Comparison of ENCODE assay signal across 8 cellular contexts in genomic region chr1:112744019-112744578, GRCh38. TPM values are rescaled to one million over a fixed set of nuclear protein-coding genes. Genes with fewer than 3 reads are reported as not detected.
DNase-seq lines count a peak whose midpoint lies in the region; ATAC-seq and TF ChIP-seq lines count a peak whose summit lies in the region.

No MANE protein-coding gene starts in this region.

- H3K9ac ChIP-seq in neural progenitor cell: no peak overlapping the region

- peaks cover 5% of the 10 kb centered on the region for H3K36me3 Mint-ChIP-seq in neural progenitor cell
- peaks cover 1% of the 10 kb centered on the region for H3K36me3 Mint-ChIP-seq in activated CD4-positive, alpha-beta T cell treated with anti-CD3 and anti-CD28 coated beads, Interleukin-2, amount 10 ng/mL, durations not matched to agents 24 days and 14 days (ENCODE audit: low read depth)

- peak overlapping the region; percentile 58 for H2AFZ ChIP-seq in neural progenitor cell (replicated peaks)
- H2AFZ ChIP-seq in OCI-LY7 (ENCODE audit: low read length): no peak overlapping the region

- H3K4me3 Mint-ChIP-seq in neural progenitor cell: no peak overlapping the region
- no peak overlapping the region for H3K4me3 Mint-ChIP-seq in activated CD4-positive, alpha-beta T cell treated with anti-CD3 and anti-CD28 coated beads, Interleukin-2, amount 10 ng/mL, durations not matched to agents 24 days and 14 days

- H3F3A ChIP-seq in neural progenitor cell (ENCODE audit: low read depth): no peaks in the 10 kb centered on the region

- H3K4me1 ChIP-seq in neural progenitor cell (no peaks in the 10 kb centered on the region), OCI-LY7 (ENCODE audit: insufficient read depth, low read length, poor library complexity, severe bottlenecking) (no peaks in the 10 kb centered on the region)

- H3K27ac ChIP-seq in RWPE1 (no peak overlapping the region), neural progenitor cell (no peak overlapping the region), OCI-LY7 (ENCODE audit: low read depth, low read length, poor library complexity, severe bottlenecking) (no peak overlapping the region)

- no peaks in the 10 kb centered on the region for H3K36me3 ChIP-seq in neural progenitor cell
- no peaks in the 10 kb centered on the region for H3K36me3 ChIP-seq in OCI-LY7 (ENCODE audit: insufficient read depth, low read length)

- no peaks in the 10 kb centered on the region for H3K9me3 ChIP-seq in neural progenitor cell (ENCODE audit: low read depth)
- H3K9me3 ChIP-seq in OCI-LY7 (ENCODE audit: low read length): no peaks in the 10 kb centered on the region

- TF ChIP-seq CTCF in AG09309 (IDR thresholded peaks at IDR 0.05; ENCODE audit: control insufficient read depth, insufficient read depth, low read depth, low read length, missing control alignments) (peak; percentile 72), RWPE1 (conservative IDR thresholded peaks at IDR 0.05; ENCODE audit: low read depth) (peak; percentile 19; the same call in 1 of the 2 replicates), fibroblast of the aortic adventitia (IDR thresholded peaks at IDR 0.05; ENCODE audit: insufficient read depth, low read length) (peak; percentile 56), neural progenitor cell (IDR thresholded peaks at IDR 0.05) (peak; percentile 39), OCI-LY7 (conservative IDR thresholded peaks at IDR 0.05; ENCODE audit: low read length) (no peak)

- H4K20me1 ChIP-seq in neural progenitor cell (ENCODE audit: low read depth): no peaks in the 10 kb centered on the region
- H4K20me1 ChIP-seq in OCI-LY7 (ENCODE audit: insufficient read depth, low read length): no peaks in the 10 kb centered on the region

- intact Hi-C loops in OCI-LY7 (cut with micrococcal nuclease; ENCODE audit: unreplicated experiment): no loop called here
- intact Hi-C loops in activated CD4-positive, alpha-beta T cell treated with anti-CD3 and anti-CD28 coated beads, Interleukin-2, amount 10 ng/mL, durations not matched to agents 24 days and 14 days (cut with micrococcal nuclease): no loop called here

- H3K4me2 ChIP-seq in neural progenitor cell: peak overlapping the region; percentile 62
- H3K4me2 ChIP-seq in OCI-LY7 (ENCODE audit: low read length): no peak overlapping the region

- peaks cover 52% of the 10 kb centered on the region for H3K27me3 ChIP-seq in neural progenitor cell

- no peaks in the 10 kb centered on the region for H3K4me1 Mint-ChIP-seq in neural progenitor cell
- no peaks in the 10 kb centered on the region for H3K4me1 Mint-ChIP-seq in activated CD4-positive, alpha-beta T cell treated with anti-CD3 and anti-CD28 coated beads, Interleukin-2, amount 10 ng/mL, durations not matched to agents 24 days and 14 days

- POLR2A ChIA-PET in RWPE1 (lab: Yijun Ruan, JAX; ENCODE audit: low non-redundant PET) (no interaction called here), OCI-LY7 (lab: Charles Lee) (no interaction called here)

- CTCF ChIA-PET in RWPE1 (lab: Yijun Ruan, JAX) (interaction anchor here (0.7 to 1.7 kb wide), 5 partner anchors 16 to 28 kb away, joined by 3 to 14 read pairs (median 4); a partner anchor contains a TSS), OCI-LY7 (lab: Charles Lee; ENCODE audit: unreplicated experiment) (no interaction called here)

- no peak for ATAC-seq in GM21528 (IDR thresholded peaks at IDR 0.05; ENCODE audit: low FRiP score, unreplicated experiment)

- BruUV-seq in OCI-LY7 (replicated peaks; lab: Mats Ljungman, UMichigan): no TSS peak

- H3K4me3 ChIP-seq in AG09309 (ENCODE audit: control insufficient read depth, low read depth, low read length) (peak overlapping the region; percentile 44), fibroblast of the aortic adventitia (ENCODE audit: low read depth, low read length) (peak overlapping the region; percentile 9), neural progenitor cell (peak overlapping the region; percentile 29), OCI-LY7 (ENCODE audit: low read depth, low read length, poor library complexity, severe bottlenecking) (no peak overlapping the region)

- peaks cover 25% of the 10 kb centered on the region for H3K27me3 Mint-ChIP-seq in neural progenitor cell (ENCODE audit: insufficient read depth, low read depth)
- H3K27me3 Mint-ChIP-seq in activated CD4-positive, alpha-beta T cell treated with anti-CD3 and anti-CD28 coated beads, Interleukin-2, amount 10 ng/mL, durations not matched to agents 24 days and 14 days: peaks cover 64% of the 10 kb centered on the region

- DNase-seq in AG09309 (ENCODE audit: low read depth): no peak
- DNase-seq in RWPE1 (ENCODE audit: low spot score): no peak
- peak; percentile 38 for DNase-seq in fibroblast of the aortic adventitia (ENCODE audit: low read depth)
- DNase-seq in neural progenitor cell (ENCODE audit: low spot score): peak; percentile 68
- DNase-seq in RKO (ENCODE audit: low spot score): no peak
- DNase-seq in OCI-LY7 (ENCODE audit: low spot score): no peak
- no peak for DNase-seq in activated CD4-positive, alpha-beta T cell treated with anti-CD3 and anti-CD28 coated beads, Interleukin-2, amount 10 ng/mL, durations not matched to agents 24 days and 14 days

- H3K27ac Mint-ChIP-seq in neural progenitor cell: no peak overlapping the region
- H3K27ac Mint-ChIP-seq in activated CD4-positive, alpha-beta T cell treated with anti-CD3 and anti-CD28 coated beads, Interleukin-2, amount 10 ng/mL, durations not matched to agents 24 days and 14 days: no peak overlapping the region

- H3K9me3 Mint-ChIP-seq in neural progenitor cell: peaks cover 14% of the 10 kb centered on the region
- H3K9me3 Mint-ChIP-seq in activated CD4-positive, alpha-beta T cell treated with anti-CD3 and anti-CD28 coated beads, Interleukin-2, amount 10 ng/mL, durations not matched to agents 24 days and 14 days: no peaks in the 10 kb centered on the region

- no peaks in the 10 kb centered on the region for H3K79me2 ChIP-seq in neural progenitor cell (ENCODE audit: low read depth)
- no peaks in the 10 kb centered on the region for H3K79me2 ChIP-seq in OCI-LY7 (ENCODE audit: insufficient read depth, low read depth, low read length)

- H3K9me2 ChIP-seq in OCI-LY7 (ENCODE audit: insufficient read depth, low read length): no peaks in the 10 kb centered on the region

RNA-seq across cellular contexts. Expression of gene PPM1J, which starts 29.0 kb away (rescaled TPM):
- total RNA-seq in fibroblast of the aortic adventitia (ENCODE audit: low replicate concordance) (0.63 and 1.8 TPM in 2 replicates), neural progenitor cell (ENCODE audit: low replicate concordance) (1.8 and 2.7 TPM in 2 replicates), OCI-LY7 (2022) (3.7 and 4.2 TPM in 2 replicates)
- total RNA-seq in OCI-LY7 (2014; rRNA removed; shearing (Covaris generic)): 1.4 and 1.5 TPM in 2 replicates
- 1.2 and 1.4 TPM in 2 replicates for total RNA-seq in activated CD4-positive, alpha-beta T cell treated with anti-CD3 and anti-CD28 coated beads, Interleukin-2, amount 10 ng/mL, durations not matched to agents 24 days and 14 days

RNA-seq across cellular contexts. Expression of gene RHOC, which starts 37.2 kb away (rescaled TPM):
- total RNA-seq in fibroblast of the aortic adventitia (ENCODE audit: low replicate concordance) (223 and 471 TPM in 2 replicates), neural progenitor cell (ENCODE audit: low replicate concordance) (36.3 and 41.8 TPM in 2 replicates), OCI-LY7 (2022) (43.3 and 46.2 TPM in 2 replicates)
- total RNA-seq in OCI-LY7 (2014; rRNA removed; shearing (Covaris generic)): 23.1 and 34.9 TPM in 2 replicates
- 48.5 and 53.4 TPM in 2 replicates for total RNA-seq in activated CD4-positive, alpha-beta T cell treated with anti-CD3 and anti-CD28 coated beads, Interleukin-2, amount 10 ng/mL, durations not matched to agents 24 days and 14 days

Comparison
In these comparisons a context has a peak if more than half of its experiments do, and no peak if none do; other contexts are left out.
1. DNase-seq: peak in fibroblast of the aortic adventitia (single experiment) and neural progenitor cell (single experiment); none in AG09309 (single experiment), RWPE1 (single experiment), RKO (single experiment), OCI-LY7 (single experiment) and activated CD4-positive, alpha-beta T cell treated with anti-CD3 and anti-CD28 coated beads, Interleukin-2, amount 10 ng/mL, durations not matched to agents 24 days and 14 days (single experiment).